Comparison of ENCODE assay signal across 9 cellular contexts in the genomic region with DNA sequence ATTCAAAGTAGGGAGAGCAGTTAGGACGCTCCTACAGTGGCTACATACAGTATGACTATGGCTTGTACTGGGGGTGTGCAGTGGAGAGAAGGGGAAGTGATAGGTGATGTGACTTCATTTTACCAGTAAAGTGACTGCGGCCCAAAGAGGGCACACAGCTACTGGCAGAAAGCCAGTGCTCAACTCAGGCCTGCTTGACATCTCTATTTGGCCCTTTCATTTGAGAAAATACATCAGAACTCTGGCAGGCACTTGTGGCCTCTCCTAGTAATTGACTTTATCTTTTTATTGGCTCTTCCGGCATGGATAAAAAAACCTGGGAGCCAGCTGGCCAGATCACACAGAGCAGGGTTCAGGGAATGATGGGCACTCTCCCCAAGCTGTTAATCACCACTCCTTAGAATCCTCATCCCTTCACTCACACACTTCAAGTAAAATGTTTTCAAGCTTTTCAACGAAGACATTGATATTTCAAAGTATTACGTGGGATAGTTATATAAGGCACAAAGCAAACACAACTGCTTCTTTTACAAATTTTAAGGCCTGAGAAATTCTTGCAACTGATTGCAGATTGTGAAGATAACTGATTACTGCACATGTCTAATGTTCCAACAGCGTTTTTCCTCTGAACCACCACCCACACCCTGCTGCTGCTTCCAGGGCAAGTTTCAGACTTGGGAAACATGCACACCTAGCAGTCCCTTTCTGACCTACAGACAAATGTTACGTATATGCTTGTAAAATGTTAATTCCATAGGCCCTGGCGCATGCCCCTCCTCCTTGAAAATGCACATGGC.
DNase-seq lines count a peak whose midpoint lies in the region; ATAC-seq and TF ChIP-seq lines count a peak whose summit lies in the region.
"Had no signal": no experiment of that assay in that cellular context is flagged by ENCODE, and none has a peak within 500 bp of the region (broad histone marks: within the 10 kb centered on the region; RNA-seq: fewer than 3 reads in every experiment).

No MANE protein-coding gene starts in this region.

- H3K4me1 ChIP-seq in Caco-2 (peaks cover 58% of the 10 kb centered on the region), PC-3 (ENCODE audit: insufficient read depth, low read length) (peaks cover 2% of the 10 kb centered on the region; the same call in 1 of the 2 replicates)

- peaks cover 53% of the 10 kb centered on the region for H3K79me2 ChIP-seq in PC-3 (ENCODE audit: low read length)

- H3K27me3 ChIP-seq in Caco-2 (replicated peaks; ENCODE audit: control insufficient read depth, insufficient read depth, low read length) (no peaks in the 10 kb centered on the region), PC-3 (ENCODE audit: low read length) (no peaks in the 10 kb centered on the region), brain microvascular endothelial cell (replicated peaks) (no peaks in the 10 kb centered on the region)

- intact Hi-C loops in Caco-2 (cut with micrococcal nuclease; ENCODE audit: unreplicated experiment) (loop anchor here (5.0 kb wide), 1 partner anchor 71 kb away; a partner anchor contains a TSS), left cardiac atrium (cut with DNase I) (loop anchor here in 1 of 2 donors (5.0 kb wide), 1 partner anchor 134 kb away; no protein-coding TSS in a partner anchor), PC-3 (cut with micrococcal nuclease) (no loop called here)

- POLR2A ChIA-PET in Caco-2 (lab: Charles Lee), result no interaction called here
- POLR2A ChIA-PET in PC-3 (lab: Charles Lee; ENCODE audit: unreplicated experiment), result no interaction called here

- 0 out of 2 replicates have a peak, but pooled peaks cover 2% of the 10 kb centered on the region for H3K36me3 ChIP-seq in Caco-2 (ENCODE audit: control insufficient read depth, insufficient read depth, low read length)
- H3K36me3 ChIP-seq in PC-3 (ENCODE audit: low read depth, low read length), result peaks cover 60% of the 10 kb centered on the region
- no peaks in the 10 kb centered on the region for H3K36me3 ChIP-seq in brain microvascular endothelial cell (replicated peaks)

- H3F3A ChIP-seq in PC-3 (ENCODE audit: low read length, unreplicated experiment), result no peaks in the 10 kb centered on the region

- H3K27me3 Mint-ChIP-seq in Caco-2 (ENCODE audit: insufficient read depth, unreplicated experiment), result no peaks in the 10 kb centered on the region

- H2AFZ ChIP-seq in PC-3 (ENCODE audit: low read length), result no peak overlapping the region

- BruUV-seq in Caco-2 (replicated peaks; lab: Mats Ljungman, UMichigan), result no TSS peak
- BruUV-seq in PC-3 (replicated peaks; lab: Mats Ljungman, UMichigan), result no TSS peak

- H3K9me3 Mint-ChIP-seq in Caco-2 (ENCODE audit: unreplicated experiment), result no peaks in the 10 kb centered on the region
- H3K9me3 Mint-ChIP-seq: memory B cell had no signal

- H3K4me3 Mint-ChIP-seq in Caco-2 (ENCODE audit: unreplicated experiment), result no peak overlapping the region
- H3K4me3 Mint-ChIP-seq: memory B cell had no signal

- no peaks in the 10 kb centered on the region for H3K9me2 ChIP-seq in PC-3 (replicated peaks; ENCODE audit: low read length)

- in situ Hi-C loops in brain microvascular endothelial cell (cut with HindIII; ENCODE audit: low pct_ligation_motif_present, low sequenced_read_pairs), result no loop called here

- no peak overlapping the region for H3K4me3 ChIP-seq in Caco-2 (ENCODE audit: low read depth, low read length)
- no peak overlapping the region for H3K4me3 ChIP-seq in PC-3 (ENCODE audit: low read length)
- H3K4me3 ChIP-seq in brain microvascular endothelial cell (ENCODE audit: low read depth, low read length), result no peak overlapping the region

- no peak overlapping the region for H3K9ac ChIP-seq in PC-3 (ENCODE audit: low read length)

- H4K20me1 ChIP-seq in PC-3 (ENCODE audit: low read length), result no peaks in the 10 kb centered on the region

- peak overlapping the region; percentile 17 for H3K27ac Mint-ChIP-seq in Caco-2 (ENCODE audit: unreplicated experiment)
- H3K27ac Mint-ChIP-seq: memory B cell had no signal

- peaks cover 28% of the 10 kb centered on the region for H3K4me1 Mint-ChIP-seq in Caco-2 (ENCODE audit: low read depth, unreplicated experiment)
- H3K4me1 Mint-ChIP-seq: memory B cell had no signal

- no peak overlapping the region for H3K27ac ChIP-seq in PC-3 (ENCODE audit: low read length)
- H3K27ac ChIP-seq in brain microvascular endothelial cell, result no peak overlapping the region

- no peak for TF ChIP-seq CTCF in Caco-2 (IDR thresholded peaks at IDR 0.05; ENCODE audit: insufficient read depth in 1 of 2, low read depth in 1 of 2, low read length in 1 of 2, severe bottlenecking in 1 of 2, unreplicated experiment in 1 of 2)
- no peak for TF ChIP-seq CTCF in PC-3 (conservative IDR thresholded peaks at IDR 0.05; ENCODE audit: low read depth, low read length)
- TF ChIP-seq CTCF in brain microvascular endothelial cell (IDR thresholded peaks at IDR 0.05; ENCODE audit: low read depth, low read length, missing control alignments), result no peak

- ATAC-seq in HG03103 (IDR thresholded peaks at IDR 0.05; ENCODE audit: low read depth, unreplicated experiment) (peak; percentile 93), left cardiac atrium (peak; percentile 82 to 87), PC-3 (no peak), HG02763 (IDR thresholded peaks at IDR 0.05; ENCODE audit: unreplicated experiment) (no peak)

- H3K4me2 ChIP-seq in PC-3 (ENCODE audit: low read length), result no peak overlapping the region

- CTCF ChIA-PET in Caco-2 (lab: Charles Lee), result no interaction called here
- CTCF ChIA-PET in PC-3 (lab: Charles Lee), result no interaction called here

- H3K9me3 ChIP-seq in Caco-2 (no peaks in the 10 kb centered on the region), PC-3 (ENCODE audit: low read length) (no peaks in the 10 kb centered on the region)

- H3K36me3 Mint-ChIP-seq in Caco-2 (ENCODE audit: insufficient read depth, unreplicated experiment), result peaks cover 74% of the 10 kb centered on the region
- H3K36me3 Mint-ChIP-seq: memory B cell had no signal

- DNase-seq in Caco-2 (no peak), NCI-H82 treated with DMSO at 0.1 percent for 48 hours (lab: John Stamatoyannopoulos, UW; ENCODE audit: unreplicated experiment) (peak; percentile 67), left cardiac atrium (peak; percentile 40), PC-3 (no peak), medulla oblongata (ENCODE audit: extremely low spot score) (no peak), brain microvascular endothelial cell (no peak)

Comparison
In these comparisons a context has a peak if more than half of its experiments do, and no peak if none do; other contexts are left out.
1. DNase-seq: peak in NCI-H82 treated with DMSO at 0.1 percent for 48 hours (single experiment) and left cardiac atrium (single experiment); none in Caco-2 (0 of 2), PC-3 (single experiment), medulla oblongata (single experiment) and brain microvascular endothelial cell (single experiment).
2. ATAC-seq: peak in HG03103 (single experiment) and left cardiac atrium (2 of 2); none in PC-3 (single experiment) and HG02763 (single experiment).